In the genomic region with DNA sequence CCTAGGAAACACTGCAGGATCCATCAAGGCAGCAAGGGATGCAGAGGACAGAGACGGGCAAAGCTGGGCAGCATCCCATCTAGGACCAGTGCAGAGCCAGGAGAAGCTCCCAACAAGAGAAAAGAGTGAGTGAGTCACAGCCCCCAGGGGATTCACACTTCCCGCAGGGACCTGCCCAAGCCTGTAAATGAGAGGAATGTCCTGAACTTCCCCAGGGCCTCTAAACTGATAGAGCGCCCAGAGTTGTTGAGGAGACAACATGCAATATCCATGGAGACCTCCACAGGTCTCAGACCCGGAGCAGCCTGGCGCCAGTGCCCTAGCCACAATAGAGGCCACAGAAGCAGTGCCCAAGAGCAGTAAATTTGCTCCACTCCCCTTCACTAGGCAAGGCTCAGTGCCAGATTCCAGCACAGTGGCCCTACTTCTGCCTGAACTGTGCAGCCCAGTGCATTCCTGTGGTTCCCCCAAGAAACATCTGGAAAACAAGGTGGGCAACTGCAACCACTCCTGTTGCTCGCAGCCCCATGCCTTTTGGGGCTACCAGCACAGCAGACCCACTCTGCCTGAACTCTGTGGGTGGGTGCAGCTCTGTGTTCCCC, we compare ENCODE assay signal across 23 cellular contexts.
DNase-seq lines count a peak whose midpoint lies in the region; ATAC-seq and TF ChIP-seq lines count a peak whose summit lies in the region.
"Had no signal": no experiment of that assay in that cellular context is flagged by ENCODE, and none has a peak within 500 bp of the region (broad histone marks: within the 10 kb centered on the region; RNA-seq: fewer than 3 reads in every experiment).

No MANE protein-coding gene starts in this region.

- peak; percentile 41 for DNase-seq in BE2C
- peak; percentile 33 for DNase-seq in NCI-H226
- DNase-seq in epithelial cell of esophagus (ENCODE audit: low read depth) = peak; percentile 94
- DNase-seq in naive thymus-derived CD4-positive, alpha-beta T cell = no peak
- DNase-seq in NCI-H2171 treated with DMSO at 0.1 percent for 48 hours (lab: John Stamatoyannopoulos, UW) = no peak
- DNase-seq in RKO (ENCODE audit: low spot score) = no peak
- DNase-seq in right atrium auricular region (ENCODE audit: low spot score) = no peak
- DNase-seq: activated B cell treated with CpG ODN at 0.5 μM for 24 hours; activated CD8-positive, alpha-beta T cell treated with anti-CD3 and anti-CD28 coated beads, Interleukin-2, amount 10 ng/mL, durations not matched to agents 7 days and 5 days; activated T-cell treated with anti-CD3 and anti-CD28 coated beads, Interleukin-2, amount 50 U/mL, for 1 hour; foreskin fibroblast; IMR-90; left colon; midbrain; MM.1S; NCI-H146; stimulated activated CD4-positive, alpha-beta T cell treated with anti-CD3 and anti-CD28 coated beads, Interleukin-4, amount 100 ng/mL, for 1 hour had no signal

- H3K27me3 Mint-ChIP-seq in naive thymus-derived CD4-positive, alpha-beta T cell = no peaks in the 10 kb centered on the region
- H3K27me3 Mint-ChIP-seq: activated B cell treated with CpG ODN at 0.5 μM for 24 hours; dendritic cell treated with granulocyte-macrophage colony-stimulating factor and Interleukin-4, amounts not matched to agents 40 ng/mL and 50 ng/mL, for 4 days had no signal

- CTCF ChIA-PET in naive thymus-derived CD4-positive, alpha-beta T cell (lab: Charles Lee) = no interaction called here

- TF ChIP-seq CTCF in BE2C (IDR thresholded peaks at IDR 0.05; ENCODE audit: low read depth, low read length) (no peak), epithelial cell of esophagus (IDR thresholded peaks at IDR 0.05; ENCODE audit: insufficient read depth, low read depth, low read length, missing control alignments) (no peak), right atrium auricular region (IDR thresholded peaks at IDR 0.05) (no peak)

- no peaks in the 10 kb centered on the region for H3K27me3 ChIP-seq in BE2C
- no peaks in the 10 kb centered on the region for H3K27me3 ChIP-seq in naive thymus-derived CD4-positive, alpha-beta T cell (ENCODE audit: control insufficient read depth in 2 of 2, insufficient read depth in 2 of 2, low read length in 2 of 2)
- H3K27me3 ChIP-seq in right atrium auricular region = no peaks in the 10 kb centered on the region

- H3K4me1 Mint-ChIP-seq in naive thymus-derived CD4-positive, alpha-beta T cell = no peaks in the 10 kb centered on the region
- H3K4me1 Mint-ChIP-seq: activated B cell treated with CpG ODN at 0.5 μM for 24 hours had no signal

- H3K36me3 ChIP-seq in BE2C (no peaks in the 10 kb centered on the region), right atrium auricular region (no peaks in the 10 kb centered on the region)
- no peaks in the 10 kb centered on the region for H3K36me3 ChIP-seq in naive thymus-derived CD4-positive, alpha-beta T cell (ENCODE audit: control insufficient read depth in 2 of 3, insufficient read depth in 3 of 3, low read length in 3 of 3)

- H3K9me3 Mint-ChIP-seq in naive thymus-derived CD4-positive, alpha-beta T cell = peaks cover 2 to 40% (median 15%) of the 10 kb centered on the region in 11 donors

- no peaks in the 10 kb centered on the region for H3K9me3 ChIP-seq in BE2C
- H3K9me3 ChIP-seq in naive thymus-derived CD4-positive, alpha-beta T cell (ENCODE audit: control insufficient read depth in 2 of 3, low read length in 3 of 3) = peaks cover 0 to 9% (median 0%) of the 10 kb centered on the region in 3 experiments
- no peaks in the 10 kb centered on the region for H3K9me3 ChIP-seq in right atrium auricular region

- no peak overlapping the region for H3K4me3 Mint-ChIP-seq in naive thymus-derived CD4-positive, alpha-beta T cell
- H3K4me3 Mint-ChIP-seq: activated B cell treated with CpG ODN at 0.5 μM for 24 hours; activated CD8-positive, alpha-beta T cell treated with anti-CD3 and anti-CD28 coated beads, Interleukin-2, amount 10 ng/mL, durations not matched to agents 7 days and 5 days; dendritic cell treated with granulocyte-macrophage colony-stimulating factor and Interleukin-4, amounts not matched to agents 40 ng/mL and 50 ng/mL, for 4 days had no signal

- no peaks in the 10 kb centered on the region for H3K36me3 Mint-ChIP-seq in naive thymus-derived CD4-positive, alpha-beta T cell

- H3K27ac ChIP-seq in naive thymus-derived CD4-positive, alpha-beta T cell (ENCODE audit: low read depth, low read length) = no peak overlapping the region
- no peak overlapping the region for H3K27ac ChIP-seq in right atrium auricular region
- H3K27ac ChIP-seq: C4-2B, HL-60, SK-N-MC had no signal

- POLR2A ChIA-PET in naive thymus-derived CD4-positive, alpha-beta T cell (lab: Charles Lee) = no interaction called here

- ATAC-seq in naive thymus-derived CD4-positive, alpha-beta T cell = peak; percentile 8
- no peak for ATAC-seq in HG03095 (IDR thresholded peaks at IDR 0.05; ENCODE audit: unreplicated experiment)
- ATAC-seq: activated CD8-positive, alpha-beta T cell treated with anti-CD3 and anti-CD28 coated beads, Interleukin-2, amount 10 ng/mL, durations not matched to agents 7 days and 5 days; left colon had no signal

- intact Hi-C loops in naive thymus-derived CD4-positive, alpha-beta T cell (cut with micrococcal nuclease) = no loop called here

- H3K4me1 ChIP-seq in BE2C (no peaks in the 10 kb centered on the region; the same call in 1 of the 2 replicates), right atrium auricular region (no peaks in the 10 kb centered on the region)
- no peaks in the 10 kb centered on the region for H3K4me1 ChIP-seq in naive thymus-derived CD4-positive, alpha-beta T cell (ENCODE audit: control insufficient read depth in 2 of 2, insufficient read depth in 2 of 2, low read length in 2 of 2)

- H3K4me3 ChIP-seq in BE2C (ENCODE audit: low read depth, low read length) (no peak overlapping the region), epithelial cell of esophagus (ENCODE audit: low read length) (no peak overlapping the region), right atrium auricular region (no peak overlapping the region)
- H3K4me3 ChIP-seq in naive thymus-derived CD4-positive, alpha-beta T cell (ENCODE audit: low read length) = no peak overlapping the region
- H3K4me3 ChIP-seq: SK-N-MC, smooth muscle cell had no signal

- H3K27ac Mint-ChIP-seq in naive thymus-derived CD4-positive, alpha-beta T cell = no peak overlapping the region
- H3K27ac Mint-ChIP-seq: activated B cell treated with CpG ODN at 0.5 μM for 24 hours; activated CD8-positive, alpha-beta T cell treated with anti-CD3 and anti-CD28 coated beads, Interleukin-2, amount 10 ng/mL, durations not matched to agents 7 days and 5 days; dendritic cell treated with granulocyte-macrophage colony-stimulating factor and Interleukin-4, amounts not matched to agents 40 ng/mL and 50 ng/mL, for 4 days had no signal

Comparison
In these comparisons a context has a peak if more than half of its experiments do, and no peak if none do; other contexts are left out.
1. DNase-seq: peak in BE2C (single experiment), NCI-H226 (single experiment) and epithelial cell of esophagus (single experiment); none in naive thymus-derived CD4-positive, alpha-beta T cell (0 of 9), NCI-H2171 treated with DMSO at 0.1 percent for 48 hours (single experiment), RKO (single experiment) and right atrium auricular region (single experiment).